8 cellular contexts compared by ENCODE assay signal in genomic region chr10:43304687-43305333, GRCh38. TPM values are rescaled to one million over a fixed set of nuclear protein-coding genes. Genes with fewer than 3 reads are reported as not detected.
A peak's percentile ranks its signal among the peaks of the same experiment; 100 is the strongest.
DNase-seq lines count a peak whose midpoint lies in the region; ATAC-seq and TF ChIP-seq lines count a peak whose summit lies in the region.

No MANE protein-coding gene starts in this region.

- DNase-seq in NCI-H1417 (lab: John Stamatoyannopoulos, UW), result peak in 2 of 3 experiments; percentile 6 to 30
- DNase-seq in NCI-H1417 treated with DMSO at 0.1 percent for 48 hours (lab: John Stamatoyannopoulos, UW), result no peak
- peak; percentile 19 to 41 (median 38) for DNase-seq in T-helper 17 cell
- DNase-seq in ascending aorta (ENCODE audit: low spot score in 2 of 2), result peak in 1 of 2 donors; percentile 81
- DNase-seq in hippocampal formation (lab: John Stamatoyannopoulos, UW), result peak; percentile 18 to 40
- DNase-seq in psoas muscle, result peak; percentile 71 to 80

- peaks cover 42% of the 10 kb centered on the region for H3K4me1 Mint-ChIP-seq in T-helper 17 cell

- 4 to 5% (median 5%) methylated on average over 38 to 42 of the region's 42 CpGs for WGBS in psoas muscle, 3 donors
- 3% methylated on average over 42 of the region's 42 CpGs for WGBS in urinary bladder

- ATAC-seq in T-helper 17 cell (peak; percentile 76), psoas muscle (peak; percentile 74 to 82 (median 76)), GM18520 (IDR thresholded peaks at IDR 0.05; ENCODE audit: unreplicated experiment) (no peak)

- no peak overlapping the region for H3K27ac ChIP-seq in ascending aorta
- H3K27ac ChIP-seq in psoas muscle, result no peak overlapping the region
- no peak overlapping the region for H3K27ac ChIP-seq in urinary bladder (ENCODE audit: low read depth)

- H3K27ac Mint-ChIP-seq in T-helper 17 cell, result peak overlapping the region; percentile 45

- H3K4me3 ChIP-seq in ascending aorta, result peak overlapping the region; percentile 53 to 67
- H3K4me3 ChIP-seq in psoas muscle, result peak overlapping the region; percentile 68
- H3K4me3 ChIP-seq in urinary bladder (ENCODE audit: low read depth, low read length), result peak overlapping the region; percentile 31

- H3K4me1 ChIP-seq in ascending aorta (peaks cover 0 to 5% of the 10 kb centered on the region in 2 donors), psoas muscle (peaks cover 2% of the 10 kb centered on the region), urinary bladder (ENCODE audit: insufficient read depth) (no peaks in the 10 kb centered on the region)

- TF ChIP-seq CTCF in ascending aorta (IDR thresholded peaks at IDR 0.05) (no peak), psoas muscle (IDR thresholded peaks at IDR 0.05) (no peak)

- H3K27me3 ChIP-seq in ascending aorta (no peaks in the 10 kb centered on the region), psoas muscle (ENCODE audit: insufficient read depth in 3 of 3, low read length in 2 of 3) (peaks cover 0 to 3% (median 0%) of the 10 kb centered on the region in 3 donors)

- no peaks in the 10 kb centered on the region for H3K27me3 Mint-ChIP-seq in T-helper 17 cell

- H3K36me3 ChIP-seq in ascending aorta (no peaks in the 10 kb centered on the region), psoas muscle (ENCODE audit: insufficient read depth in 1 of 2, low read depth in 1 of 2) (no peaks in the 10 kb centered on the region), urinary bladder (ENCODE audit: insufficient read depth) (no peaks in the 10 kb centered on the region)

- H3K36me3 Mint-ChIP-seq in T-helper 17 cell (ENCODE audit: low read depth), result no peaks in the 10 kb centered on the region

- H3K4me3 Mint-ChIP-seq in T-helper 17 cell, result peak overlapping the region; percentile 82

- intact Hi-C loops in ascending aorta (cut with DNase I) (no loop called here), psoas muscle (cut with DNase I) (no loop called here)

- H3K9me3 ChIP-seq in T-helper 17 cell (ENCODE audit: control insufficient read depth, low read length, poor library complexity, severe bottlenecking) (no peaks in the 10 kb centered on the region), ascending aorta (no peaks in the 10 kb centered on the region), psoas muscle (no peaks in the 10 kb centered on the region)

RNA-seq across cellular contexts. Expression of gene RASGEF1A, which starts 37.9 kb away (rescaled TPM):
- total RNA-seq in T-helper 17 cell, result 1 to 10 TPM; 3.1 to 3.4 TPM
- total RNA-seq in ascending aorta, result not detected
- under 1 TPM; 0.34 to 0.69 (median 0.41) TPM for total RNA-seq in psoas muscle
- under 1 TPM; 0.10 to 0.46 (median 0.15) TPM for polyA plus RNA-seq in psoas muscle
- total RNA-seq in urinary bladder, result 1.2 TPM
- 0.82 TPM for polyA plus RNA-seq in urinary bladder
